In the genomic region with DNA sequence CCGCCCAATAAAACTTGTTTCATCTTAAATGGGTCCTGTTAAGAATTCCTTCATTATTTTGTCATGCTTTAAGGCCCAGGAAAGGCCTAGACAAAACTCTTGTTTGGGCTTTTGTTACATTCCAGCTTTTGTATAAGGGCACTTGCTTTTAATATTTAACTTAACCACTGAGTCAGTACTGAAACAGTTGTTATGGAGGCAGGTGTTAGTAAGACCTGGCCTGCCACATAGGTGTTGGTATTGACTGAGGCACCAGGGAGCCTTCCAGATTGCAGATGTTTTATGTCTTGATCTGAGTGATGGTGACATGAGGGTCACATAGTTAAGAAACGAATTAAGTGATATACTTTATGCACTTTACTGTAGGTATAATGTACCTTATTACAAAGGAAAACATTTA, we compare ENCODE assay signal across 24 cellular contexts.
DNase-seq lines count a peak whose midpoint lies in the region; ATAC-seq and TF ChIP-seq lines count a peak whose summit lies in the region.
"Had no signal": no experiment of that assay in that cellular context is flagged by ENCODE, and none has a peak within 500 bp of the region (broad histone marks: within the 10 kb centered on the region; RNA-seq: fewer than 3 reads in every experiment).

No MANE protein-coding gene starts in this region.

- CTCF ChIA-PET in naive thymus-derived CD4-positive, alpha-beta T cell (lab: Charles Lee) = interaction anchor here (0.6 kb wide), 1 partner anchor 413 kb away, joined by 3 read pairs; no protein-coding TSS in a partner anchor

- H3K4me1 Mint-ChIP-seq in naive thymus-derived CD4-positive, alpha-beta T cell = peaks cover 4 to 58% (median 46%) of the 10 kb centered on the region in 7 donors
- H3K4me1 Mint-ChIP-seq: central memory CD8-positive, alpha-beta T cell; GM23338 had no signal

- H3K4me1 ChIP-seq in RWPE2 (ENCODE audit: insufficient read depth, poor library complexity, severe bottlenecking) (peaks cover 6% of the 10 kb centered on the region), Karpas-422 (ENCODE audit: low read length) (no peaks in the 10 kb centered on the region)
- peaks cover 0 to 30% of the 10 kb centered on the region in 2 donors for H3K4me1 ChIP-seq in naive thymus-derived CD4-positive, alpha-beta T cell (ENCODE audit: control insufficient read depth in 2 of 2, insufficient read depth in 2 of 2, low read length in 2 of 2)

- no peak overlapping the region for H3K9ac ChIP-seq in Karpas-422 (ENCODE audit: low read length)

- peak overlapping the region; percentile 4 for H3K27ac ChIP-seq in RWPE2 (ENCODE audit: poor library complexity, severe bottlenecking)
- H3K27ac ChIP-seq in naive thymus-derived CD4-positive, alpha-beta T cell (ENCODE audit: low read depth, low read length) = no peak overlapping the region
- H3K27ac ChIP-seq in Karpas-422 (ENCODE audit: low read length) = no peak overlapping the region
- H3K27ac ChIP-seq: 22Rv1 had no signal

- H3K9me2 ChIP-seq in Karpas-422 (replicated peaks; ENCODE audit: insufficient read depth, low read length) = no peaks in the 10 kb centered on the region

- H3K27ac Mint-ChIP-seq in naive thymus-derived CD4-positive, alpha-beta T cell = peak overlapping the region in 8 of 9 donors; percentile 90 to 99 (median 97)
- H3K27ac Mint-ChIP-seq: GM23338 had no signal

- DNase-seq in DMS53 (lab: John Stamatoyannopoulos, UW) (peak; percentile 4), DMS53 treated with DMSO at 0.1 percent for 48 hours (lab: John Stamatoyannopoulos, UW; ENCODE audit: unreplicated experiment) (no peak), RWPE2 (ENCODE audit: low spot score) (no peak), Karpas-422 (no peak), hippocampal formation (lab: John Stamatoyannopoulos, UW) (no peak)
- DNase-seq in naive thymus-derived CD4-positive, alpha-beta T cell = peak in 1 of 9 donors; percentile 10
- DNase-seq: activated T-cell treated with anti-CD3 and anti-CD28 coated beads, Interleukin-2, amount 50 U/mL, for 1 hour; AML-193; COR-L47; foreskin fibroblast; MM.1S; NCI-H1436; NCI-H526 treated with DMSO at 0.1 percent for 48 hours; occipital lobe; retina; stimulated activated naive B cell treated with anti-CD40 and anti-IgM and Interleukin-4, amounts not matched to agents 10 μg/mL and 1 μg/mL and 100 μg/mL, for 72 hours had no signal

- POLR2A ChIA-PET in naive thymus-derived CD4-positive, alpha-beta T cell (lab: Charles Lee) = interaction anchor here (0.7 to 2.4 kb wide), 3 partner anchors 20 to 25 kb away, joined by 3 to 6 read pairs (median 3); no protein-coding TSS in a partner anchor

- no peak for TF ChIP-seq CTCF in RWPE2 (IDR thresholded peaks at IDR 0.05; ENCODE audit: poor library complexity, severe bottlenecking)

- ATAC-seq in GM18867 (IDR thresholded peaks at IDR 0.05; ENCODE audit: unreplicated experiment) = peak; percentile 55
- no peak for ATAC-seq in RWPE2 (ENCODE audit: low read depth)
- ATAC-seq in naive thymus-derived CD4-positive, alpha-beta T cell = no peak
- no peak for ATAC-seq in HG03196 (IDR thresholded peaks at IDR 0.05; ENCODE audit: unreplicated experiment)
- ATAC-seq: GM23338, Right ventricle myocardium inferior had no signal

- H3K79me2 ChIP-seq in Karpas-422 (ENCODE audit: low read length) = no peaks in the 10 kb centered on the region

- no peaks in the 10 kb centered on the region for H3K27me3 Mint-ChIP-seq in naive thymus-derived CD4-positive, alpha-beta T cell
- H3K27me3 Mint-ChIP-seq: central memory CD8-positive, alpha-beta T cell had no signal

- H3K36me3 Mint-ChIP-seq in naive thymus-derived CD4-positive, alpha-beta T cell = peaks cover 0 to 5% (median 0%) of the 10 kb centered on the region in 5 donors
- H3K36me3 Mint-ChIP-seq: stimulated activated naive B cell treated with anti-CD40 and anti-IgM and Interleukin-4, amounts not matched to agents 10 μg/mL and 1 μg/mL and 100 μg/mL, for 72 hours had no signal

- intact Hi-C loops in naive thymus-derived CD4-positive, alpha-beta T cell (cut with micrococcal nuclease) = loop anchor here in 1 of 2 donors (5.0 kb wide), 2 partner anchors 106 to 281 kb away; no protein-coding TSS in a partner anchor

- no peaks in the 10 kb centered on the region for H3K36me3 ChIP-seq in RWPE2 (ENCODE audit: low read depth)
- H3K36me3 ChIP-seq in naive thymus-derived CD4-positive, alpha-beta T cell (ENCODE audit: control insufficient read depth in 2 of 3, insufficient read depth in 3 of 3, low read length in 3 of 3) = no peaks in the 10 kb centered on the region
- no peaks in the 10 kb centered on the region for H3K36me3 ChIP-seq in Karpas-422 (ENCODE audit: insufficient read depth, low read length)

- H3K4me3 Mint-ChIP-seq in naive thymus-derived CD4-positive, alpha-beta T cell = peak overlapping the region in 6 of 10 donors; percentile 10 to 86 (median 24)
- H3K4me3 Mint-ChIP-seq: central memory CD8-positive, alpha-beta T cell; GM23338 had no signal

- no peaks in the 10 kb centered on the region for H3K9me3 ChIP-seq in RWPE2 (ENCODE audit: severe bottlenecking)
- no peaks in the 10 kb centered on the region for H3K9me3 ChIP-seq in naive thymus-derived CD4-positive, alpha-beta T cell (ENCODE audit: control insufficient read depth in 2 of 3, low read length in 3 of 3)
- no peaks in the 10 kb centered on the region for H3K9me3 ChIP-seq in Karpas-422 (ENCODE audit: low read length)

- H3K9me3 Mint-ChIP-seq in naive thymus-derived CD4-positive, alpha-beta T cell = peaks cover 0 to 4% (median 0%) of the 10 kb centered on the region in 11 donors
- H3K9me3 Mint-ChIP-seq: central memory CD8-positive, alpha-beta T cell; GM23338; stimulated activated naive B cell treated with anti-CD40 and anti-IgM and Interleukin-4, amounts not matched to agents 10 μg/mL and 1 μg/mL and 100 μg/mL, for 72 hours had no signal

- H3K4me2 ChIP-seq in Karpas-422 (ENCODE audit: low read depth, low read length, poor library complexity, severe bottlenecking) = no peak overlapping the region
- H3K4me2 ChIP-seq: GM23338, smooth muscle cell had no signal

- H3K27me3 ChIP-seq in RWPE2 (ENCODE audit: insufficient read depth, poor library complexity, severe bottlenecking) (no peaks in the 10 kb centered on the region), Karpas-422 (ENCODE audit: low read length) (no peaks in the 10 kb centered on the region)
- no peaks in the 10 kb centered on the region for H3K27me3 ChIP-seq in naive thymus-derived CD4-positive, alpha-beta T cell (ENCODE audit: control insufficient read depth in 2 of 2, insufficient read depth in 2 of 2, low read length in 2 of 2)

- no peaks in the 10 kb centered on the region for H4K20me1 ChIP-seq in Karpas-422 (ENCODE audit: insufficient read depth, low read depth, low read length)

- no peak overlapping the region for H2AFZ ChIP-seq in Karpas-422 (ENCODE audit: low read length)

- H3K4me3 ChIP-seq in RWPE2 (ENCODE audit: severe bottlenecking) = no peak overlapping the region
- no peak overlapping the region for H3K4me3 ChIP-seq in naive thymus-derived CD4-positive, alpha-beta T cell (ENCODE audit: low read length)
- H3K4me3 ChIP-seq in Karpas-422 (ENCODE audit: low read length) = no peak overlapping the region
- H3K4me3 ChIP-seq: GM23338, lung, smooth muscle cell had no signal
